Comparison of ENCODE assay signal across 8 cellular contexts in the genomic region with DNA sequence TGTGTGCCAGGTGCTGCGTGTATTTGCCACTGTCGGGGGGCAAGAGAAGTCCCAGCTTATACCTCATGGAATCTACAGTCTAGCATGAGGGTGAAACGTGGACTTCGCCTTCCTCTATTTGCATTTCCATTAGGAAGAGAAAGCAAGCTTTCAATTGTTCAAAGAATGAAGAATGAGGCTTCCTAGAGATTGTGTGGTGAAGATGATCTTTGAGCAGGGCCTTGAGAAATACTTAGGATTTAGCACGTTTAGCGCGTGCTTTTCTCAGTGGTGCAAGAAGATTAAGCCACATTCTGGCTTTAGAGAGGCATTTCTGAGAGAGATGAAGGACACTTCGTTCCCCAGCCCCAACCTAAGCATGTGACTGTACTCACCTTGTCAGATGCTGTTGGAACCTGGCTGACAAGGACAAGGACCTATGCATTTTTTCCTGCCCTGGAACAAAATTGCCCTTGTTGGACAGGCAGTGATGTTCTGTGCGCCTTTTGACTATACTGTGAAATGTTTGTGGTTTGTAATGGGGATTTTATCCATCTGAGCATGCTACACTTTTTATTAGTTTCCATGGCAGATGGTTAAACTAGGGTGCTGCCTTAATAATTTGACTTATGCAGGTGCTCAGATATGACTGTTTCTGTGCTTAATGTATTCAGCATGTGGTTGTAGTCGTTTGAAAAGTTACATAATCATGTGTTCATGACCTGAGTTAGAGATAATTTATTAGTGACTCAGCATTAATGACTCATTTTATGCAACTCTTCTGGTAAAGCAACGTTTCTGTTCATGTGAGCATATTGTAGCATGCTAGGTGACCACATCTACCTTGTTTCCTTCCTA. TPM values are rescaled to one million over a fixed set of nuclear protein-coding genes. Genes with fewer than 3 reads are reported as not detected.
DNase-seq lines count a peak whose midpoint lies in the region; ATAC-seq and TF ChIP-seq lines count a peak whose summit lies in the region.

No MANE protein-coding gene starts in this region.

- H3K4me1 ChIP-seq in stomach: peaks cover 12 to 32% (median 22%) of the 10 kb centered on the region in 4 donors

- H3K27me3 Mint-ChIP-seq in activated CD4-positive, alpha-beta T cell treated with anti-CD3 and anti-CD28 coated beads for 36 hours: no peaks in the 10 kb centered on the region
- H3K27me3 Mint-ChIP-seq in glutamatergic neuron (ENCODE audit: unreplicated experiment): no peaks in the 10 kb centered on the region

- POLR2A ChIA-PET in activated CD4-positive, alpha-beta T cell treated with anti-CD3 and anti-CD28 coated beads for 36 hours (lab: Charles Lee): no interaction called here

- no peaks in the 10 kb centered on the region for H3K27me3 ChIP-seq in stomach

- H3K9me3 ChIP-seq in stomach: no peaks in the 10 kb centered on the region

- no peak for DNase-seq in activated CD4-positive, alpha-beta T cell treated with anti-CD3 and anti-CD28 coated beads for 36 hours
- DNase-seq in activated CD4-positive, alpha-beta T cell treated with anti-CD3 and anti-CD28 coated beads for 48 hours: no peak
- DNase-seq in HFF-Myc (ENCODE audit: extremely low read depth, low read depth) (peak; percentile 81), NCI-H226 (peak; percentile 80), fibroblast of villous mesenchyme (ENCODE audit: low read depth) (peak; percentile 84), stomach (no peak), D341Med (ENCODE audit: low spot score) (no peak), glutamatergic neuron (no peak)

- no peaks in the 10 kb centered on the region for H3K36me3 ChIP-seq in stomach

- peaks cover 44% of the 10 kb centered on the region for H3K4me1 Mint-ChIP-seq in activated CD4-positive, alpha-beta T cell treated with anti-CD3 and anti-CD28 coated beads for 36 hours
- peaks cover 36% of the 10 kb centered on the region for H3K4me1 Mint-ChIP-seq in glutamatergic neuron (ENCODE audit: low read depth, unreplicated experiment)

- peak; percentile 34 for ATAC-seq in activated CD4-positive, alpha-beta T cell treated with anti-CD3 and anti-CD28 coated beads for 36 hours

- peaks cover 4% of the 10 kb centered on the region for H3K36me3 Mint-ChIP-seq in activated CD4-positive, alpha-beta T cell treated with anti-CD3 and anti-CD28 coated beads for 36 hours (ENCODE audit: low read depth)
- H3K36me3 Mint-ChIP-seq in glutamatergic neuron (ENCODE audit: unreplicated experiment): peaks cover 9% of the 10 kb centered on the region

- CTCF ChIA-PET in activated CD4-positive, alpha-beta T cell treated with anti-CD3 and anti-CD28 coated beads for 36 hours (lab: Charles Lee): interaction anchor here (0.5 kb wide), 1 partner anchor 586 kb away, joined by 3 read pairs; no protein-coding TSS in a partner anchor

- TF ChIP-seq EP300 in stomach (IDR thresholded peaks at IDR 0.05): no peak

- H3K4me3 ChIP-seq in HFF-Myc (replicated peaks; ENCODE audit: low read depth, low read length): no peak overlapping the region
- H3K4me3 ChIP-seq in fibroblast of villous mesenchyme (ENCODE audit: low read depth, low read length): no peak overlapping the region
- H3K4me3 ChIP-seq in stomach: no peak overlapping the region

- H3K27ac Mint-ChIP-seq in activated CD4-positive, alpha-beta T cell treated with anti-CD3 and anti-CD28 coated beads for 36 hours: no peak overlapping the region
- H3K27ac Mint-ChIP-seq in glutamatergic neuron (ENCODE audit: unreplicated experiment): no peak overlapping the region

- H3K4me3 Mint-ChIP-seq in activated CD4-positive, alpha-beta T cell treated with anti-CD3 and anti-CD28 coated beads for 36 hours: no peak overlapping the region
- no peak overlapping the region for H3K4me3 Mint-ChIP-seq in glutamatergic neuron (ENCODE audit: unreplicated experiment)

- no peaks in the 10 kb centered on the region for H3K9me3 Mint-ChIP-seq in activated CD4-positive, alpha-beta T cell treated with anti-CD3 and anti-CD28 coated beads for 36 hours (ENCODE audit: low read depth)
- no peaks in the 10 kb centered on the region for H3K9me3 Mint-ChIP-seq in glutamatergic neuron (ENCODE audit: unreplicated experiment)

- 56 to 67% (median 59%) methylated on average over 11 of the region's 11 CpGs for WGBS in stomach, 5 donors

- TF ChIP-seq POLR2A in stomach (IDR thresholded peaks at IDR 0.05): no peak

- intact Hi-C loops in activated CD4-positive, alpha-beta T cell treated with anti-CD3 and anti-CD28 coated beads for 36 hours (cut with DNase I, micrococcal nuclease): no loop called here
- intact Hi-C loops in stomach (cut with DNase I; ENCODE audit: low total_unique reads): no loop called here

- TF ChIP-seq CTCF in HFF-Myc (IDR thresholded peaks at IDR 0.05; ENCODE audit: low read depth, low read length, missing control alignments) (no peak), fibroblast of villous mesenchyme (IDR thresholded peaks at IDR 0.05; ENCODE audit: insufficient read depth, low read depth, low read length) (no peak), stomach (IDR thresholded peaks at IDR 0.05) (no peak), glutamatergic neuron (IDR thresholded peaks at IDR 0.05; ENCODE audit: partially characterized antibody, unreplicated experiment) (no peak)

- H3K27ac ChIP-seq in stomach: peak overlapping the region in 2 of 5 donors; percentile 42 to 53

RNA-seq across cellular contexts. Expression of gene TULP4, which starts 10.7 kb away (rescaled TPM):
- total RNA-seq in activated CD4-positive, alpha-beta T cell treated with anti-CD3 and anti-CD28 coated beads for 36 hours: 10 to 100 TPM; 11.8 to 14.3 TPM
- total RNA-seq in fibroblast of villous mesenchyme: 90.2 and 120 TPM in 2 replicates
- total RNA-seq in stomach: 100 to 1,000 TPM in 3 of 5 donors, 10 to 100 TPM in 2; 21.1 to 237 (median 116) TPM
- 1 to 10 TPM; 1.7 to 7.9 (median 2.1) TPM for polyA plus RNA-seq in stomach
- 406 TPM for total RNA-seq in glutamatergic neuron (ENCODE audit: unreplicated experiment)

Comparison
In these comparisons a context has a peak if more than half of its experiments do, and no peak if none do; other contexts are left out.
1. DNase-seq: peak in HFF-Myc (single experiment), NCI-H226 (single experiment) and fibroblast of villous mesenchyme (single experiment); none in activated CD4-positive, alpha-beta T cell treated with anti-CD3 and anti-CD28 coated beads for 36 hours (single experiment), activated CD4-positive, alpha-beta T cell treated with anti-CD3 and anti-CD28 coated beads for 48 hours (single experiment), stomach (single experiment), D341Med (single experiment) and glutamatergic neuron (single experiment).